1 cellular context compared by ENCODE assay signal in genomic region chr11:32790916-32791315, GRCh38.
TF ChIP-seq lines count a peak whose summit lies in the region.

No MANE protein-coding gene starts in this region.

TF ChIP-seq in A549, 52 proteins besides CTCF, POLR2A, EP300 and RAD21 (continued from another document):
- no peak for TF ChIP-seq REST (IDR thresholded peaks at IDR 0.05)
- no peak for TF ChIP-seq CBX2 (IDR thresholded peaks at IDR 0.05; ENCODE audit: borderline replicate concordance, low read depth)
- TF ChIP-seq MAZ (IDR thresholded peaks at IDR 0.05; ENCODE audit: borderline replicate concordance, low read depth, low read length) = no peak
- TF ChIP-seq NR3C1 (IDR thresholded peaks at IDR 0.05) = no peak
- no peak for TF ChIP-seq HOXB13 (CRISPR knock-in tag; IDR thresholded peaks at IDR 0.05; ENCODE audit: low read depth)
- TF ChIP-seq HES2 (IDR thresholded peaks at IDR 0.05) = no peak
- TF ChIP-seq HOXA7 (CRISPR knock-in tag; IDR thresholded peaks at IDR 0.05) = no peak
- TF ChIP-seq CBX8 (IDR thresholded peaks at IDR 0.05) = no peak
- TF ChIP-seq BCL3 (IDR thresholded peaks at IDR 0.05) = no peak
- TF ChIP-seq RARB (CRISPR knock-in tag; IDR thresholded peaks at IDR 0.05) = no peak
- TF ChIP-seq ZNF302 (CRISPR knock-in tag; IDR thresholded peaks at IDR 0.05) = no peak
